ENCODE assay signal across 23 cellular contexts in the genomic region with DNA sequence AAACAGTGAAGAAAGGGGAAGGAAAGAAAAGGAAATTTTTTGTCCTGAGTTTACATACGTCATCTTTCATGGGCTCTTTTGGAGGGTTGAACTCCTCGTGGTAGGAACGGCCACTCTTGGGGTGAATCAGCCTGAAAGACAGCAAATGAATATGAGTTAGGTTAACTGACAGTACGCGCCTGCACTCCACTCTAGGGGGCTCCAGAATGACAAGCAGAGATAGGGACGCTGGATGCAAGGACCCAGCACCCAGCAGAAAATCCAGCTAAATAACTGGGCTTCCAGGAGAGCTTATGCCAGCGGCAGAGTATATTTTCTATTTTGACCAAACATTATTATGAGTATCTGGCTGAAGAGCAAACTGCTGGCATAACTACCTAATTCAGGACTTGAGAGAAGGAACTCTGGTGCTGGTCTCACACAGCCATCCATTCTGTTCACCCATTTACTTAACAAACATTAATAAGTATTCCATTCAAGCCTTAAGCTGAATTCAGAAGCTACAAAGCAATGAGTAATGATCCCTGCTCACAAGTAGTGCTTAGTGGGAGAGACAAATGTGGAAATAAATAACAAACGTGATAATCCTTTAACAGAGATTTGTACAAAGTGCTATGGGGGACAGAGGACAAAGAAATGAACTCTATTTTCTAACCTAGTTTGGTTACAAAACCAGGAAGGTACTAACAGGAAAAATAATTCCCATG. TPM values are rescaled to one million over a fixed set of nuclear protein-coding genes. Genes with fewer than 3 reads are reported as not detected.
A peak's percentile ranks its signal among the peaks of the same experiment; 100 is the strongest.
DNase-seq lines count a peak whose midpoint lies in the region; ATAC-seq, FAIRE-seq and TF ChIP-seq lines count a peak whose summit lies in the region.
"Had no signal": no experiment of that assay in that cellular context is flagged by ENCODE, and none has a peak within 500 bp of the region (broad histone marks: within the 10 kb centered on the region; RNA-seq: fewer than 3 reads in every experiment).

No MANE protein-coding gene starts in this region.

- H3K4me3 ChIP-seq in liver (ENCODE audit: low read depth in 1 of 3, low read length in 3 of 3): no peak overlapping the region
- H3K4me3 ChIP-seq in HepG2 (replicated peaks in 1 of 3; ENCODE audit: insufficient read depth in 1 of 3, low read depth in 2 of 3, low read length in 3 of 3): no peak overlapping the region
- H3K4me3 ChIP-seq in right lobe of liver: no peak overlapping the region
- no peak overlapping the region for H3K4me3 ChIP-seq in transverse colon
- H3K4me3 ChIP-seq: adrenal gland, cardiac muscle cell, gastroesophageal sphincter, GM12878, GM23248, SK-N-MC had no signal

- H3K9ac ChIP-seq in liver (ENCODE audit: low read depth in 1 of 2, low read length in 2 of 2) (no peak overlapping the region), HepG2 (ENCODE audit: insufficient read depth, low read depth, low read length) (no peak overlapping the region)
- H3K9ac ChIP-seq: GM23248 had no signal

- H3K9me3 ChIP-seq in liver (ENCODE audit: control insufficient read depth in 4 of 4, low read length in 3 of 4): no peaks in the 10 kb centered on the region
- no peaks in the 10 kb centered on the region for H3K9me3 ChIP-seq in HepG2 (ENCODE audit: low read length)
- no peaks in the 10 kb centered on the region for H3K9me3 ChIP-seq in right lobe of liver
- no peaks in the 10 kb centered on the region for H3K9me3 ChIP-seq in transverse colon
- H3K9me3 ChIP-seq: adrenal gland, gastroesophageal sphincter had no signal

- WGBS in liver: 87% methylated on average over 8 of the region's 8 CpGs
- WGBS in HepG2 (ENCODE audit: low lambda C conversion rate): 98% methylated on average over 7 of the region's 8 CpGs
- WGBS in right lobe of liver (ENCODE audit: insufficient coverage, low coverage, low lambda C conversion rate, missing lambda C conversion rate): 76% methylated on average over 8 of the region's 8 CpGs
- 76 to 86% methylated on average over 4 to 8 of the region's 8 CpGs for WGBS in transverse colon (ENCODE audit: low coverage in 1 of 2), 2 donors

- H4K20me1 ChIP-seq in HepG2 (ENCODE audit: insufficient read depth, low read length): no peaks in the 10 kb centered on the region

- ATAC-seq in HepG2 (no peak), right lobe of liver (no peak), HG03432 (IDR thresholded peaks at IDR 0.05; ENCODE audit: unreplicated experiment) (no peak)
- ATAC-seq in stimulated activated naive CD8-positive, alpha-beta T cell treated with anti-CD3 and anti-CD28 coated beads, Interleukin-15, Interleukin-2, amounts not matched to agents 100 U/mL and 50 U/mL, for 24 hours: no peak
- ATAC-seq: gastroesophageal sphincter; GM12878; left cardiac atrium; natural killer cell treated with Interleukin-12 subunit alpha and Interleukin-12 subunit beta and Interleukin-15 and Interleukin-18, amount 100 ng/mL, for 72 hours had no signal

- H3K79me2 ChIP-seq in HepG2 (ENCODE audit: insufficient read depth, low read length): no peaks in the 10 kb centered on the region

- H3K4me2 ChIP-seq in HepG2 (ENCODE audit: low read depth, low read length): no peak overlapping the region

- no peak for DNase-seq in HepG2 (ENCODE audit: low spot score)
- no peak for DNase-seq in right lobe of liver
- DNase-seq in stimulated activated naive CD8-positive, alpha-beta T cell treated with anti-CD3 and anti-CD28 coated beads, Interleukin-15, Interleukin-2, amounts not matched to agents 100 U/mL and 50 U/mL, for 24 hours: no peak
- no peak for DNase-seq in GM13977 (ENCODE audit: low spot score)
- DNase-seq in transverse colon: no peak
- DNase-seq: activated CD4-positive, alpha-beta T cell treated with anti-CD3 and anti-CD28 coated beads for 48 hours; activated effector memory CD4-positive, alpha-beta T cell treated with Interleukin-2 at 50 U/mL for 16 hours; adrenal gland; CD4-positive, CD25-positive, alpha-beta regulatory T cell; GM23248; KBM-7; left cardiac atrium; MV-4-11; NCI-H187 treated with DMSO at 0.1 percent for 48 hours; stimulated activated CD4-positive, alpha-beta T cell treated with anti-CD3 and anti-CD28 coated beads, Interleukin-2, amount 100 ng/mL, for 24 hours had no signal

- POLR2A ChIA-PET in HepG2 (lab: Yijun Ruan, JAX): no interaction called here

- BruUV-seq in HepG2 (replicated peaks; lab: Mats Ljungman, UMichigan): no TSS peak

- H2AFZ ChIP-seq in HepG2 (ENCODE audit: low read length): no peak overlapping the region
- H2AFZ ChIP-seq: GM23248 had no signal

- H3K27me3 ChIP-seq in liver (ENCODE audit: control insufficient read depth in 4 of 4, insufficient read depth in 4 of 4, low read length in 3 of 4): no peaks in the 10 kb centered on the region
- H3K27me3 ChIP-seq in HepG2 (ENCODE audit: control insufficient read depth in 1 of 2, insufficient read depth in 2 of 2, low read length in 2 of 2): no peaks in the 10 kb centered on the region
- no peaks in the 10 kb centered on the region for H3K27me3 ChIP-seq in right lobe of liver
- no peaks in the 10 kb centered on the region for H3K27me3 ChIP-seq in transverse colon
- H3K27me3 ChIP-seq: adrenal gland, cardiac muscle cell, gastroesophageal sphincter had no signal

- TF ChIP-seq EP300 in HepG2 (IDR thresholded peaks at IDR 0.05; ENCODE audit: low read depth in 2 of 2, low read length in 2 of 2): no peak
- TF ChIP-seq EP300 in HepG2 (CRISPR knock-in tag; IDR thresholded peaks at IDR 0.05; ENCODE audit: borderline replicate concordance): no peak
- TF ChIP-seq EP300 in transverse colon (IDR thresholded peaks at IDR 0.05; ENCODE audit: low read depth): no peak

- H3K36me3 ChIP-seq in liver (ENCODE audit: control insufficient read depth in 4 of 4, insufficient read depth in 3 of 4, low read depth in 1 of 4, low read length in 3 of 4): peaks cover 1 to 36% (median 30%) of the 10 kb centered on the region in 4 donors
- H3K36me3 ChIP-seq in HepG2 (replicated peaks in 1 of 2; ENCODE audit: control insufficient read depth in 1 of 2, insufficient read depth in 2 of 2, low read length in 2 of 2): peaks cover 33 to 66% of the 10 kb centered on the region in 2 experiments
- peaks cover 7 to 36% (median 18%) of the 10 kb centered on the region in 4 donors for H3K36me3 ChIP-seq in right lobe of liver
- H3K36me3 ChIP-seq in transverse colon: peaks cover 0 to 40% (median 20%) of the 10 kb centered on the region in 4 donors

- no peak for TF ChIP-seq CTCF in liver (IDR thresholded peaks at IDR 0.05; ENCODE audit: low read depth, low read length, missing input control)
- TF ChIP-seq CTCF in HepG2 (CRISPR knock-in tag; IDR thresholded peaks at IDR 0.05): no peak
- TF ChIP-seq CTCF in right lobe of liver (IDR thresholded peaks at IDR 0.05): no peak
- TF ChIP-seq CTCF in GM13977 (IDR thresholded peaks at IDR 0.05; ENCODE audit: extremely low read depth, insufficient read depth, missing control alignments): no peak
- TF ChIP-seq CTCF in transverse colon (IDR thresholded peaks at IDR 0.05): no peak

- H3K4me1 ChIP-seq in liver (ENCODE audit: control insufficient read depth in 4 of 4, insufficient read depth in 4 of 4, low read length in 3 of 4): peaks cover 14 to 45% (median 39%) of the 10 kb centered on the region in 4 donors
- no peaks in the 10 kb centered on the region for H3K4me1 ChIP-seq in HepG2 (ENCODE audit: insufficient read depth, low read length)
- peaks cover 0 to 57% (median 34%) of the 10 kb centered on the region in 4 donors for H3K4me1 ChIP-seq in right lobe of liver
- H3K4me1 ChIP-seq in transverse colon: peaks cover 10 to 29% (median 18%) of the 10 kb centered on the region in 4 donors

- no peak for TF ChIP-seq RAD21 in liver (IDR thresholded peaks at IDR 0.05)
- TF ChIP-seq RAD21 in HepG2 (CRISPR knock-in tag; IDR thresholded peaks at IDR 0.05): no peak

- in situ Hi-C loops in HepG2 (cut with HindIII; ENCODE audit: extremely low pct_ligation_motif_present, low pct_unique_long_range_greater_than_20kb): no loop called here
- in situ Hi-C loops in GM13977 (cut with MboI; ENCODE audit: low pct_unique_long_range_greater_than_20kb, low sequenced_read_pairs, unreplicated experiment): no loop called here
- in situ Hi-C loops in transverse colon (cut with MboI; ENCODE audit: low pct_ligation_motif_present in 1 of 4, low pct_unique_long_range_greater_than_20kb in 1 of 4, low sequenced_read_pairs in 3 of 4): no loop called here

- CTCF ChIA-PET in HepG2 (lab: Yijun Ruan, JAX; ENCODE audit: low intra/inter-chr PET ratio, low total read pairs): interaction anchor here (1.2 kb wide), 1 partner anchor 40 kb away, joined by 4 read pairs; no protein-coding TSS in a partner anchor

- intact Hi-C loops in HepG2 (cut with micrococcal nuclease; ENCODE audit: unreplicated experiment): no loop called here
- intact Hi-C loops in right lobe of liver (cut with DNase I): no loop called here
- intact Hi-C loops in transverse colon (cut with DNase I; ENCODE audit: low total_unique reads): no loop called here

- no peak for FAIRE-seq in HepG2 (lab: Jason Lieb, UNC)
- FAIRE-seq: GM12878 had no signal

- TF ChIP-seq POLR2A in HepG2 (IDR thresholded peaks at IDR 0.05; ENCODE audit: insufficient read depth in 1 of 2, low read depth in 2 of 2, low read length in 2 of 2) (no peak), right lobe of liver (IDR thresholded peaks at IDR 0.05) (no peak), transverse colon (IDR thresholded peaks at IDR 0.05) (no peak)

- peak overlapping the region; percentile 19 to 28 for H3K27ac ChIP-seq in liver (ENCODE audit: low read depth in 1 of 2, low read length in 2 of 2)
- H3K27ac ChIP-seq in HepG2 (ENCODE audit: extremely low read length, insufficient read depth, low read length): no peak overlapping the region
- peak overlapping the region; percentile 22 for H3K27ac ChIP-seq in angular gyrus (ENCODE audit: low read depth, low read length)
- H3K27ac ChIP-seq in right lobe of liver: peak overlapping the region in 2 of 3 donors; percentile 15 to 53
- H3K27ac ChIP-seq in transverse colon: no peak overlapping the region
- H3K27ac ChIP-seq: adrenal gland, cardiac muscle cell, gastroesophageal sphincter, GM23248, SK-N-MC had no signal

RNA-seq across cellular contexts. Expression of a gene that starts 22.1 kb away (rescaled TPM):
- total RNA-seq in liver: 100 to 1,000 TPM in 1 of 2 donors, 10 to 100 TPM in 1; 34.2 to 181 TPM
- polyA plus RNA-seq in liver: 100 to 1,000 TPM; 101 to 128 TPM
- 188 and 241 TPM in 2 replicates for total RNA-seq in HepG2 (2016; rRNA removed; fragmentation: Illumina TruSeq; extraction: Trizol)
- 52.1 and 74.6 TPM in 2 replicates for total RNA-seq in HepG2 (2016; cell fraction: cytosol; rRNA removed; fragmentation: Illumina TruSeq; extraction: Trizol; ENCODE audit: low read depth)
- 187 and 275 TPM in 2 replicates for total RNA-seq in HepG2 (2016; cell fraction: insoluble cytoplasmic fraction; rRNA removed; fragmentation: Illumina TruSeq; extraction: Trizol)
- total RNA-seq in HepG2 (2016; cell fraction: membrane; rRNA removed; fragmentation: Illumina TruSeq; extraction: Trizol): 66.1 and 71.1 TPM in 2 replicates
- 105 and 106 TPM in 2 replicates for total RNA-seq in HepG2 (2016; cell fraction: nucleus; rRNA removed; fragmentation: Illumina TruSeq; extraction: Trizol)
- 163 and 170 TPM in 2 replicates for polyA plus RNA-seq in HepG2 (2011; rRNA removed)
- 225 and 227 TPM in 2 replicates for polyA plus RNA-seq in HepG2 (2011; cell fraction: cytosol; rRNA removed)
- 171 and 188 TPM in 2 replicates for polyA plus RNA-seq in HepG2 (2011; cell fraction: nucleus; rRNA removed)
- polyA plus RNA-seq in HepG2 (2012): 124 and 158 TPM in 2 replicates
- polyA plus RNA-seq in HepG2 (2016; cell fraction: cytosol; fragmentation: Illumina TruSeq; extraction: Trizol; ENCODE audit: low read depth): 51.9 and 61.1 TPM in 2 replicates
- polyA plus RNA-seq in HepG2 (2016; cell fraction: insoluble cytoplasmic fraction; fragmentation: Illumina TruSeq; extraction: Trizol; ENCODE audit: low read depth): 273 and 291 TPM in 2 replicates
- polyA plus RNA-seq in HepG2 (2016; cell fraction: membrane; fragmentation: Illumina TruSeq; extraction: Trizol; ENCODE audit: low read depth): 58.4 and 63.7 TPM in 2 replicates
- 152 and 193 TPM in 2 replicates for polyA plus RNA-seq in HepG2 (2016; cell fraction: nucleus; fragmentation: Illumina TruSeq; extraction: Trizol; ENCODE audit: insufficient read depth, low read depth)
- polyA minus RNA-seq in HepG2 (2011; rRNA and poly(A)+ RNA removed; ENCODE audit: low replicate concordance): 55.0 and 146 TPM in 2 replicates
- 54.3 and 66.4 TPM in 2 replicates for polyA minus RNA-seq in HepG2 (2011; cell fraction: cytosol; rRNA and poly(A)+ RNA removed)
- 96.8 and 148 TPM in 2 replicates for polyA minus RNA-seq in HepG2 (2011; cell fraction: nucleus; rRNA and poly(A)+ RNA removed)
- total RNA-seq in right lobe of liver: 100 to 1,000 TPM; 119 to 301 (median 130) TPM
- total RNA-seq in transverse colon: 100 to 1,000 TPM; 209 to 296 (median 211) TPM

RNA-seq across cellular contexts. Expression of a gene that starts 50.0 kb away (rescaled TPM):
- total RNA-seq in liver (1 to 10 TPM; 5.6 to 8.3 TPM), HepG2 (2016; rRNA removed; fragmentation: Illumina TruSeq; extraction: Trizol) (15.3 and 16.3 TPM in 2 replicates), right lobe of liver (10 to 100 TPM in 3 of 6 experiments, 1 to 10 TPM in 3; 4.6 to 12.1 (median 8.3) TPM), transverse colon (10 to 100 TPM; 22.5 to 83.8 (median 62.0) TPM)
- polyA plus RNA-seq in liver (1 to 10 TPM; 2.2 to 4.4 TPM), HepG2 (2011; rRNA removed) (20.9 and 22.5 TPM in 2 replicates)
- total RNA-seq in HepG2 (2016; cell fraction: cytosol; rRNA removed; fragmentation: Illumina TruSeq; extraction: Trizol; ENCODE audit: low read depth): 14.7 and 15.7 TPM in 2 replicates
- 14.5 and 14.7 TPM in 2 replicates for total RNA-seq in HepG2 (2016; cell fraction: insoluble cytoplasmic fraction; rRNA removed; fragmentation: Illumina TruSeq; extraction: Trizol)
- total RNA-seq in HepG2 (2016; cell fraction: membrane; rRNA removed; fragmentation: Illumina TruSeq; extraction: Trizol): 22.4 and 23.5 TPM in 2 replicates
- 7.6 and 10.7 TPM in 2 replicates for total RNA-seq in HepG2 (2016; cell fraction: nucleus; rRNA removed; fragmentation: Illumina TruSeq; extraction: Trizol)
- polyA plus RNA-seq in HepG2 (2011; cell fraction: cytosol; rRNA removed): 20.2 and 22.7 TPM in 2 replicates
- polyA plus RNA-seq in HepG2 (2011; cell fraction: nucleus; rRNA removed): 11.4 and 11.8 TPM in 2 replicates
- 10.1 and 14.4 TPM in 2 replicates for polyA plus RNA-seq in HepG2 (2012)
- polyA plus RNA-seq in HepG2 (2016; cell fraction: cytosol; fragmentation: Illumina TruSeq; extraction: Trizol; ENCODE audit: low read depth): 9.8 and 10.0 TPM in 2 replicates
- polyA plus RNA-seq in HepG2 (2016; cell fraction: insoluble cytoplasmic fraction; fragmentation: Illumina TruSeq; extraction: Trizol; ENCODE audit: low read depth): 17.6 and 20.6 TPM in 2 replicates
- polyA plus RNA-seq in HepG2 (2016; cell fraction: membrane; fragmentation: Illumina TruSeq; extraction: Trizol; ENCODE audit: low read depth): 19.3 and 20.2 TPM in 2 replicates
- polyA plus RNA-seq in HepG2 (2016; cell fraction: nucleus; fragmentation: Illumina TruSeq; extraction: Trizol; ENCODE audit: insufficient read depth, low read depth): 13.4 and 15.4 TPM in 2 replicates
- polyA minus RNA-seq in HepG2 (2011; rRNA and poly(A)+ RNA removed; ENCODE audit: low replicate concordance): 14.9 and 40.6 TPM in 2 replicates
- polyA minus RNA-seq in HepG2 (2011; cell fraction: cytosol; rRNA and poly(A)+ RNA removed): 18.2 and 22.4 TPM in 2 replicates
- polyA minus RNA-seq in HepG2 (2011; cell fraction: nucleus; rRNA and poly(A)+ RNA removed): 13.1 and 17.9 TPM in 2 replicates

Comparison
In these comparisons a context has a peak if more than half of its experiments do, and no peak if none do; other contexts are left out.
1. H3K27ac ChIP-seq: peak in liver (2 of 2), angular gyrus (single experiment) and right lobe of liver (2 of 3); none in HepG2 (single experiment) and transverse colon (0 of 4).